Comparison of ENCODE assay signal across 7 cellular contexts in the genomic region with DNA sequence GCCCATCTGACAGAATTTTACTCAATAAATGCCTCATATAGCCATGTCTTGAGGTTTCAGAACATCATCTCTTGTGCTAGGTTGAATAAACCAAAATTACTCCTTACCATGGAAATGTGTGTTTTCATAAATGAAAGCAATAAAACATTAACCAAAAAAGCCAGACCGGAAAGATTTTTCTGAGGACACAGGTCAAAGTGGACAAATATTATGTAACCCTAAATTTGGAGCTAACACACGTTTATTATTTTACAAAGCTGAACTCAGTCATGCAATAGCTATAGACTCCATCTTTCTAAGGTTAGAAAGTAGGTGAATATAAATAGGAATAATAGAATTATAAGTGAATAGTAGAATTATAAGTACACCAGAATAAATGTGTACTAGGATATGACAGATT.
"Had no signal": no experiment of that assay in that cellular context is flagged by ENCODE, and none has a peak within 500 bp of the region (broad histone marks: within the 10 kb centered on the region; RNA-seq: fewer than 3 reads in every experiment).

No MANE protein-coding gene starts in this region.

- FAIRE-seq: H1, H54, HTR-8/SVneo had no signal

- DNase-seq: H9, HCEC 1CT had no signal

- H3K27me3 Mint-ChIP-seq: IgD-negative memory B cell had no signal

- ATAC-seq: GM23338 had no signal

- H3K36me3 Mint-ChIP-seq: IgD-negative memory B cell had no signal

- H3K4me3 ChIP-seq: GM23338 had no signal

- H3K27ac Mint-ChIP-seq: GM23338, H9, IgD-negative memory B cell had no signal

- H3K9me3 Mint-ChIP-seq: GM23338, H9, IgD-negative memory B cell had no signal

- H3K4me3 Mint-ChIP-seq: GM23338, H9, IgD-negative memory B cell had no signal

- H3K4me2 ChIP-seq: GM23338 had no signal

- H2AFZ ChIP-seq: GM23338 had no signal

- H3K4me1 Mint-ChIP-seq: IgD-negative memory B cell had no signal
